ENCODE assay signal across 13 cellular contexts in the genomic region with DNA sequence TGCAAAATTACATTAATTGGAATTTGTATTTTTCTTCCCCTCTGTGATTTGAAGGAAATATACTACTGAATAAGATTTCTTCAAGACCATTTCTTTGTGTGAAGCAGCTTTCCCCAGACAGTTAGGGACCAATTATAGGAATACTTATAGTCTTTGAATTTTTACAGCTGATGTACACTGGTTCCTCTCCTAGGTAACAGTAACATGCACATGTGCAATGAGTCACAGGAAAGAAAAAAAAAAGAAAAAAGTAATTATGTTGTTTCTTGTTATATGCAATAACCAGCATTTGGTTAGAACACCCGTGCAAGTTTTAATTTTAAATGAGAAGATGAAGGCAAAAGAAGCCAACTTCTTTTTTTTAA.
A peak's percentile ranks its signal among the peaks of the same experiment; 100 is the strongest.
DNase-seq lines count a peak whose midpoint lies in the region; ATAC-seq and TF ChIP-seq lines count a peak whose summit lies in the region.
"Had no signal": no experiment of that assay in that cellular context is flagged by ENCODE, and none has a peak within 500 bp of the region (broad histone marks: within the 10 kb centered on the region; RNA-seq: fewer than 3 reads in every experiment).

No MANE protein-coding gene starts in this region.

- no peak overlapping the region for H3K4me3 Mint-ChIP-seq in neural crest cell
- H3K4me3 Mint-ChIP-seq: activated naive CD4-positive, alpha-beta T cell treated with anti-CD3 and anti-CD28 coated beads, Interleukin-2, amount 50 U/mL, for 24 hours; CD4-positive, CD25-positive, alpha-beta regulatory T cell; stimulated activated naive CD8-positive, alpha-beta T cell treated with anti-CD3 and anti-CD28 coated beads, Interleukin-15, amount 100 ng/mL, for 72 hours had no signal

- POLR2A ChIA-PET in OCI-LY7 (lab: Charles Lee) = interaction anchor here (0.6 to 1.5 kb wide), 4 partner anchors 10 to 128 kb away, joined by 3 to 6 read pairs (median 4); no protein-coding TSS in a partner anchor

- H3K9me3 ChIP-seq in BLaER1 = no peaks in the 10 kb centered on the region
- H3K9me3 ChIP-seq in OCI-LY7 (ENCODE audit: low read length) = no peaks in the 10 kb centered on the region
- no peaks in the 10 kb centered on the region for H3K9me3 ChIP-seq in fibroblast of lung (ENCODE audit: control insufficient read depth, insufficient read depth, low read depth, low read length)

- H3K36me3 ChIP-seq in BLaER1 (no peaks in the 10 kb centered on the region), OCI-LY7 (ENCODE audit: insufficient read depth, low read length) (no peaks in the 10 kb centered on the region), fibroblast of lung (ENCODE audit: control insufficient read depth, insufficient read depth, low read length) (no peaks in the 10 kb centered on the region)

- peak overlapping the region; percentile 75; the same call in 1 of the 2 replicates for H3K27ac ChIP-seq in BLaER1
- no peak overlapping the region for H3K27ac ChIP-seq in OCI-LY7 (ENCODE audit: low read depth, low read length, poor library complexity, severe bottlenecking)
- no peak overlapping the region for H3K27ac ChIP-seq in fibroblast of lung (ENCODE audit: insufficient read depth, low read length)
- H3K27ac ChIP-seq: epithelial cell of prostate had no signal

- no TSS peak for BruUV-seq in OCI-LY7 (replicated peaks; lab: Mats Ljungman, UMichigan)

- no peak overlapping the region for H3K4me3 ChIP-seq in BLaER1
- no peak overlapping the region for H3K4me3 ChIP-seq in OCI-LY7 (ENCODE audit: low read depth, low read length, poor library complexity, severe bottlenecking)
- H3K4me3 ChIP-seq in fibroblast of lung (replicated peaks in 1 of 4; ENCODE audit: control extremely low read depth in 1 of 4, insufficient read depth in 1 of 4, low read depth in 3 of 4, low read length in 4 of 4) = no peak overlapping the region

- H3K4me2 ChIP-seq in BLaER1 (peak overlapping the region; percentile 86), OCI-LY7 (ENCODE audit: low read length) (no peak overlapping the region), fibroblast of lung (ENCODE audit: extremely low read depth, insufficient read depth, low read length) (no peak overlapping the region)

- no peaks in the 10 kb centered on the region for H3K27me3 ChIP-seq in BLaER1
- no peaks in the 10 kb centered on the region for H3K27me3 ChIP-seq in fibroblast of lung (ENCODE audit: control insufficient read depth, insufficient read depth, low read length)

- H3K27ac Mint-ChIP-seq in neural crest cell (ENCODE audit: unreplicated experiment) = peak overlapping the region; percentile 14
- H3K27ac Mint-ChIP-seq: activated naive CD4-positive, alpha-beta T cell treated with anti-CD3 and anti-CD28 coated beads, Interleukin-2, amount 50 U/mL, for 24 hours; CD4-positive, CD25-positive, alpha-beta regulatory T cell; stimulated activated naive CD8-positive, alpha-beta T cell treated with anti-CD3 and anti-CD28 coated beads, Interleukin-15, amount 100 ng/mL, for 72 hours had no signal

- DNase-seq in OCI-LY7 (ENCODE audit: low spot score) = no peak
- peak; percentile 50 to 66 for DNase-seq in fibroblast of lung (ENCODE audit: low read depth in 2 of 2)
- DNase-seq in neural crest cell (ENCODE audit: low read depth, low spot score) = no peak
- no peak for DNase-seq in foreskin melanocyte
- no peak for DNase-seq in dedifferentiated amniotic fluid mesenchymal stem cell (ENCODE audit: extremely low spot score)
- no peak for DNase-seq in activated gamma-delta T cell treated with Interleukin-2 at 50 U/mL for 16 hours
- DNase-seq: CD4-positive, CD25-positive, alpha-beta regulatory T cell; stimulated activated CD4-positive, alpha-beta T cell treated with anti-CD3 and anti-CD28 coated beads, Interleukin-15, amount 100 ng/mL, for 24 hours; stimulated activated naive CD8-positive, alpha-beta T cell treated with anti-CD3 and anti-CD28 coated beads, Interleukin-15, amount 100 ng/mL, for 72 hours had no signal

- 0 out of 2 replicates have a peak overlapping the region, but pooled peaks have one; percentile 30 for H2AFZ ChIP-seq in OCI-LY7 (ENCODE audit: low read length)
- no peak overlapping the region for H2AFZ ChIP-seq in fibroblast of lung (ENCODE audit: low read length)

- H3K9ac ChIP-seq in BLaER1 = peak overlapping the region; percentile 49; the same call in 1 of the 2 replicates
- H3K9ac ChIP-seq in fibroblast of lung (ENCODE audit: insufficient read depth, low read length) = no peak overlapping the region

- no peaks in the 10 kb centered on the region for H3K9me3 Mint-ChIP-seq in neural crest cell
- H3K9me3 Mint-ChIP-seq: activated naive CD4-positive, alpha-beta T cell treated with anti-CD3 and anti-CD28 coated beads, Interleukin-2, amount 50 U/mL, for 24 hours; stimulated activated naive CD8-positive, alpha-beta T cell treated with anti-CD3 and anti-CD28 coated beads, Interleukin-15, amount 100 ng/mL, for 72 hours had no signal

- no peaks in the 10 kb centered on the region for H3K36me3 Mint-ChIP-seq in neural crest cell (ENCODE audit: low read depth)
- H3K36me3 Mint-ChIP-seq: activated naive CD4-positive, alpha-beta T cell treated with anti-CD3 and anti-CD28 coated beads, Interleukin-2, amount 50 U/mL, for 24 hours; CD4-positive, CD25-positive, alpha-beta regulatory T cell had no signal

- peaks cover 58% of the 10 kb centered on the region for H3K4me1 ChIP-seq in BLaER1
- H3K4me1 ChIP-seq in OCI-LY7 (ENCODE audit: insufficient read depth, low read length, poor library complexity, severe bottlenecking) = peaks cover 22% of the 10 kb centered on the region
- H3K4me1 ChIP-seq in fibroblast of lung (ENCODE audit: control insufficient read depth, extremely low read depth, insufficient read depth, low read length) = no peaks in the 10 kb centered on the region

- CTCF ChIA-PET in OCI-LY7 (lab: Charles Lee; ENCODE audit: unreplicated experiment) = no interaction called here

- no peaks in the 10 kb centered on the region for H3K79me2 ChIP-seq in OCI-LY7 (ENCODE audit: insufficient read depth, low read depth, low read length)
- no peaks in the 10 kb centered on the region for H3K79me2 ChIP-seq in fibroblast of lung (ENCODE audit: control insufficient read depth, insufficient read depth, low read length)

- no peaks in the 10 kb centered on the region for H3K27me3 Mint-ChIP-seq in neural crest cell (ENCODE audit: low read depth)
- H3K27me3 Mint-ChIP-seq: activated naive CD4-positive, alpha-beta T cell treated with anti-CD3 and anti-CD28 coated beads, Interleukin-2, amount 50 U/mL, for 24 hours; CD4-positive, CD25-positive, alpha-beta regulatory T cell; stimulated activated naive CD8-positive, alpha-beta T cell treated with anti-CD3 and anti-CD28 coated beads, Interleukin-15, amount 100 ng/mL, for 72 hours had no signal

- TF ChIP-seq CTCF in OCI-LY7 (conservative IDR thresholded peaks at IDR 0.05; ENCODE audit: low read length) = no peak
- TF ChIP-seq CTCF in fibroblast of lung (conservative IDR thresholded peaks at IDR 0.05 in 1 of 2, IDR thresholded peaks at IDR 0.05 in 1 of 2; ENCODE audit: low read depth in 1 of 2, low read length in 2 of 2) = no peak
- TF ChIP-seq CTCF in neural crest cell (conservative IDR thresholded peaks at IDR 0.05) = no peak

- no peaks in the 10 kb centered on the region for H3K9me2 ChIP-seq in OCI-LY7 (ENCODE audit: insufficient read depth, low read length)

- no peak for ATAC-seq in HG03175 (IDR thresholded peaks at IDR 0.05; ENCODE audit: unreplicated experiment)
- ATAC-seq: stimulated activated naive CD8-positive, alpha-beta T cell treated with anti-CD3 and anti-CD28 coated beads, Interleukin-15, amount 100 ng/mL, for 72 hours had no signal

- intact Hi-C loops in OCI-LY7 (cut with micrococcal nuclease; ENCODE audit: unreplicated experiment) = no loop called here

- H3K4me1 Mint-ChIP-seq in neural crest cell = peaks cover 27% of the 10 kb centered on the region
- H3K4me1 Mint-ChIP-seq: activated naive CD4-positive, alpha-beta T cell treated with anti-CD3 and anti-CD28 coated beads, Interleukin-2, amount 50 U/mL, for 24 hours; CD4-positive, CD25-positive, alpha-beta regulatory T cell; stimulated activated naive CD8-positive, alpha-beta T cell treated with anti-CD3 and anti-CD28 coated beads, Interleukin-15, amount 100 ng/mL, for 72 hours had no signal

- H4K20me1 ChIP-seq in BLaER1 (no peaks in the 10 kb centered on the region), OCI-LY7 (ENCODE audit: insufficient read depth, low read length) (no peaks in the 10 kb centered on the region), fibroblast of lung (ENCODE audit: control insufficient read depth, extremely low read depth, insufficient read depth, low read length) (no peaks in the 10 kb centered on the region)

Comparison
In these comparisons a context has a peak if more than half of its experiments do, and no peak if none do; other contexts are left out.
1. DNase-seq: peak in fibroblast of lung (2 of 2); none in OCI-LY7 (single experiment), neural crest cell (single experiment), foreskin melanocyte (single experiment), dedifferentiated amniotic fluid mesenchymal stem cell (single experiment) and activated gamma-delta T cell treated with Interleukin-2 at 50 U/mL for 16 hours (single experiment).